9 cellular contexts compared by ENCODE assay signal in the genomic region with DNA sequence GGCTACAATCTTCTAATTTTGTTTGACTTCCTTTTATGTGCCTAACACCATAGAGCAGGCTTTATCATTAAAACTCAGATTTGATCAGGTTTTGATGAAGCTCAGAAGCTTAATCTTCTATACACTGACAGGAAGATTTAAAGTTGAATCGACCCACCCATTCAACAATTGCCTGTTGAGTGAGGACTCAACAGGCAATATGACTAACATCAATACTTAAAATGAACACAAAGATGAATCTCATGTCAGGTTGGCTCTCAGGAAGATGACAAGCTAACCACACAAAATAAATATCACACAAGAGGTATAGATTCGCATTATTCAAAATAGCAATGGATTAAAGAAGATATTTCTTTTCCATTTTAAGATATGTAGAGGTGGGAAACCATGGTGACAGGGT. TPM values are rescaled to one million over a fixed set of nuclear protein-coding genes. Genes with fewer than 3 reads are reported as not detected.
"Had no signal": no experiment of that assay in that cellular context is flagged by ENCODE, and none has a peak within 500 bp of the region (broad histone marks: within the 10 kb centered on the region; RNA-seq: fewer than 3 reads in every experiment).

No MANE protein-coding gene starts in this region.

- H3K27me3 Mint-ChIP-seq: IgD-negative memory B cell had no signal

- H3K27ac ChIP-seq: HL-60 had no signal

- H3K9me3 Mint-ChIP-seq: GM23338, H9, IgD-negative memory B cell had no signal

- DNase-seq: H9, HCEC 1CT, HFFc6 had no signal

- ATAC-seq: GM23338, HepG2 had no signal

- H3K27ac Mint-ChIP-seq: GM23338, H9, HFFc6, IgD-negative memory B cell had no signal

- H3K4me1 Mint-ChIP-seq: GM23338, H9, IgD-negative memory B cell had no signal

- H3K4me3 ChIP-seq: GM23338 had no signal

- H3K36me3 Mint-ChIP-seq: IgD-negative memory B cell had no signal

- H3K4me3 Mint-ChIP-seq: GM23338, H9, HFFc6, IgD-negative memory B cell had no signal

RNA-seq across cellular contexts. Expression of a gene that starts 50.7 kb away (rescaled TPM):
- total RNA-seq: GM23338, H1, H9, HepG2, HFFc6, HT1080 had no signal
- polyA plus RNA-seq: GM23338, H1, HepG2, IgD-negative memory B cell had no signal
